8 cellular contexts compared by ENCODE assay signal in the genomic region with DNA sequence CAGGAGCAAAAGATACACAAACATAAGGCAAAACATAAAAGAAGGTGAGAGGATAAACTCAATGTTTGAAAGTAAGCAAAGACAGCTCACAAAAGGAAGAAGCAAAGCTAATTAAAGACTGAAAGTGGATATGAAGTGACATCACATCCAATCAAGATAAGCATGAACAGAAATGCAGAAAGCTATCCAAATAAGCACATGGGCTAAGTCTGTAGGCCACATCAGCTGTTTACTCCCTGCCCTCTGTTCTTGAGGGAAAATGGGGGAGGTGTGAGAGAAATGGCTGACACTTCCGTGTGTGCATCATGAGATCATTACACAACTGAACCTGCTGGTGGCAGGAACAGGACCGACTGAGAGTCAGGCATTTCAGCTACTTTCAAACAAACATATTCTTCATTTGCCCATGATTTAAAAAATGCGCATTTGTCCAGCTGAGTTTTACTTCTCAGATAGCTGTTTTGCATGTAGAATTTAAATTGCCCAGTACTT. TPM values are rescaled to one million over a fixed set of nuclear protein-coding genes. Genes with fewer than 3 reads are reported as not detected.
DNase-seq lines count a peak whose midpoint lies in the region; ATAC-seq and TF ChIP-seq lines count a peak whose summit lies in the region.

No MANE protein-coding gene starts in this region.

- H4K20me1 ChIP-seq in OCI-LY3 (ENCODE audit: insufficient read depth, low read length) = no peaks in the 10 kb centered on the region

- H3K4me1 ChIP-seq in OCI-LY3 (ENCODE audit: low read length) = 0 out of 2 replicates have a peak, but pooled peaks cover 2% of the 10 kb centered on the region
- H3K4me1 ChIP-seq in parathyroid adenoma = no peaks in the 10 kb centered on the region

- H3K9me3 ChIP-seq in OCI-LY3 (ENCODE audit: insufficient read depth, low read length) = no peaks in the 10 kb centered on the region
- no peaks in the 10 kb centered on the region for H3K9me3 ChIP-seq in parathyroid adenoma (ENCODE audit: control insufficient read depth, low read length)

- H3K27me3 ChIP-seq in OCI-LY3 (ENCODE audit: low read depth, low read length) (no peaks in the 10 kb centered on the region), parathyroid adenoma (ENCODE audit: control insufficient read depth, insufficient read depth, low read length) (no peaks in the 10 kb centered on the region)

- no peaks in the 10 kb centered on the region for H3K9me3 Mint-ChIP-seq in activated naive CD4-positive, alpha-beta T cell treated with anti-CD3 and anti-CD28 coated beads for 36 hours

- H3K79me2 ChIP-seq in OCI-LY3 (ENCODE audit: low read length) (no peaks in the 10 kb centered on the region), parathyroid adenoma (no peaks in the 10 kb centered on the region)

- CTCF ChIA-PET in activated naive CD4-positive, alpha-beta T cell treated with anti-CD3 and anti-CD28 coated beads for 36 hours (lab: Charles Lee) = interaction anchor here (1.1 to 1.9 kb wide), 3 partner anchors 9 to 212 kb away, joined by 3 to 7 read pairs (median 3); no protein-coding TSS in a partner anchor

- H3K27ac ChIP-seq in OCI-LY3 (ENCODE audit: low read length) (no peak overlapping the region), parathyroid adenoma (no peak overlapping the region)

- H3K36me3 ChIP-seq in OCI-LY3 (replicated peaks; ENCODE audit: low read depth, low read length) (no peaks in the 10 kb centered on the region), parathyroid adenoma (ENCODE audit: control insufficient read depth, insufficient read depth, low read length) (no peaks in the 10 kb centered on the region)

- no peak overlapping the region for H3K27ac Mint-ChIP-seq in activated naive CD4-positive, alpha-beta T cell treated with anti-CD3 and anti-CD28 coated beads for 36 hours

- H3K36me3 Mint-ChIP-seq in activated naive CD4-positive, alpha-beta T cell treated with anti-CD3 and anti-CD28 coated beads for 36 hours (ENCODE audit: low read depth) = no peaks in the 10 kb centered on the region

- peaks cover 12% of the 10 kb centered on the region for H3K4me1 Mint-ChIP-seq in activated naive CD4-positive, alpha-beta T cell treated with anti-CD3 and anti-CD28 coated beads for 36 hours (ENCODE audit: low read depth)

- H2AFZ ChIP-seq in OCI-LY3 (ENCODE audit: low read depth, low read length) (peak overlapping the region; percentile 93), parathyroid adenoma (peak overlapping the region; percentile 66)

- H3K27me3 Mint-ChIP-seq in activated naive CD4-positive, alpha-beta T cell treated with anti-CD3 and anti-CD28 coated beads for 36 hours (ENCODE audit: low read depth) = no peaks in the 10 kb centered on the region

- H3K4me3 ChIP-seq in OCI-LY3 (ENCODE audit: low read length) (no peak overlapping the region), parathyroid adenoma (ENCODE audit: low read depth, low read length) (no peak overlapping the region)

- H3K4me2 ChIP-seq in OCI-LY3 (ENCODE audit: low read length) = 0 out of 2 replicates have a peak overlapping the region, but pooled peaks have one; percentile 28
- H3K4me2 ChIP-seq in parathyroid adenoma (ENCODE audit: low read length) = no peak overlapping the region

- H3K9ac ChIP-seq in OCI-LY3 (ENCODE audit: low read length) (no peak overlapping the region), parathyroid adenoma (no peak overlapping the region)

- peak; percentile 84 for ATAC-seq in esophagus mucosa

- TF ChIP-seq CTCF in OCI-LY3 (IDR thresholded peaks at IDR 0.05; ENCODE audit: low read depth, low read length) (no peak), parathyroid adenoma (IDR thresholded peaks at IDR 0.05) (no peak)

- intact Hi-C loops in activated naive CD4-positive, alpha-beta T cell treated with anti-CD3 and anti-CD28 coated beads for 36 hours (cut with micrococcal nuclease) = no loop called here

- no peak overlapping the region for H3K4me3 Mint-ChIP-seq in activated naive CD4-positive, alpha-beta T cell treated with anti-CD3 and anti-CD28 coated beads for 36 hours

- peak; percentile 42 for DNase-seq in activated naive CD4-positive, alpha-beta T cell treated with anti-CD3 and anti-CD28 coated beads for 36 hours
- no peak for DNase-seq in activated naive CD4-positive, alpha-beta T cell treated with Interleukin-2 at 50 U/mL for 16 hours
- DNase-seq in hepatic stellate cell (ENCODE audit: low spot score) (no peak), NCI-H1105 (lab: John Stamatoyannopoulos, UW) (no peak)
- DNase-seq in activated T-cell treated with anti-CD3 and anti-CD28 coated beads, Interleukin-2, amount 50 U/mL, for 1 hour = no peak

RNA-seq across cellular contexts. Expression of a gene that starts 27.3 kb away (rescaled TPM):
- 10 to 100 TPM; 14.6 to 17.4 TPM for total RNA-seq in activated naive CD4-positive, alpha-beta T cell treated with anti-CD3 and anti-CD28 coated beads for 36 hours
- 26.5 TPM for total RNA-seq in esophagus mucosa
